ENCODE assay signal across 8 cellular contexts in genomic region chr11:46346886-46347636, GRCh38.
DNase-seq lines count a peak whose midpoint lies in the region; ATAC-seq lines count a peak whose summit lies in the region.

Gene DGKZ, plus strand, starts transcription at chr11:46347463. Its CDS starts 197 bp downstream, at chr11:46347660.

- DNase-seq in SIG-M5 treated with dmso at 0.1 percent for 504 hours (lab: John Stamatoyannopoulos, UW; ENCODE audit: unreplicated experiment) (peak; percentile 78), SIG-M5 (lab: John Stamatoyannopoulos, UW) (no peak), NCI-H2171 (lab: John Stamatoyannopoulos, UW) (peak; percentile 89), caudate nucleus (lab: John Stamatoyannopoulos, UW) (peak in 58 of 61 donors; percentile 40 to 93 (median 78)), iris pigment epithelial cell (ENCODE audit: low read depth) (peak; percentile 73)
- peak; percentile 75 to 91 (median 85) for DNase-seq in activated CD4-positive, CD25-positive, alpha-beta regulatory T cell (lab: John Stamatoyannopoulos, UW)
- DNase-seq in stimulated activated CD4-positive, alpha-beta T cell treated with anti-CD3 and anti-CD28 coated beads, Interleukin-12 subunit alpha, Interleukin-12 subunit beta, amount 100 ng/mL, for 4 hours = peak; percentile 84

- H3K27ac ChIP-seq in caudate nucleus (ENCODE audit: low read depth, low read length) = peak within 1 kb of the TSS; percentile 62

- peak; percentile 55 for ATAC-seq in HG02938 (IDR thresholded peaks at IDR 0.05; ENCODE audit: unreplicated experiment)
